24 cellular contexts compared by ENCODE assay signal in genomic region chr13:71278512-71278911, GRCh38.
DNase-seq lines count a peak whose midpoint lies in the region; ATAC-seq, FAIRE-seq and TF ChIP-seq lines count a peak whose summit lies in the region.
"Had no signal": no experiment of that assay in that cellular context is flagged by ENCODE, and none has a peak within 500 bp of the region (broad histone marks: within the 10 kb centered on the region; RNA-seq: fewer than 3 reads in every experiment).

No MANE protein-coding gene starts in this region.

- H3K4me3 ChIP-seq in HAP-1 = no peak overlapping the region
- no peak overlapping the region for H3K4me3 ChIP-seq in astrocyte (ENCODE audit: insufficient read depth, low read depth, low read length)
- H3K4me3 ChIP-seq in smooth muscle cell = no peak overlapping the region
- H3K4me3 ChIP-seq: BLaER1, K562, PC-9, SJCRH30 had no signal

- no peaks in the 10 kb centered on the region for H3K9me3 Mint-ChIP-seq in astrocyte (ENCODE audit: unreplicated experiment)

- no peaks in the 10 kb centered on the region for H3K4me1 Mint-ChIP-seq in astrocyte (ENCODE audit: low read depth, unreplicated experiment)
- H3K4me1 Mint-ChIP-seq: CD4-positive, CD25-positive, alpha-beta regulatory T cell had no signal

- DNase-seq in HAP-1 (ENCODE audit: low spot score in 2 of 2) = peak; percentile 71 to 99
- DNase-seq in NCI-H146 treated with DMSO at 0.1 percent for 48 hours (lab: John Stamatoyannopoulos, UW; ENCODE audit: unreplicated experiment) = peak; percentile 45
- DNase-seq in astrocyte (ENCODE audit: low read depth) = no peak
- DNase-seq in smooth muscle cell (lab: John Stamatoyannopoulos, UW; ENCODE audit: unreplicated experiment) = no peak
- no peak for DNase-seq in activated CD4-positive, alpha-beta T cell treated with anti-CD3 and anti-CD28 coated beads, Interleukin-2, amount 50 U/mL, for 4 hours
- no peak for DNase-seq in left ventricle myocardium superior
- DNase-seq: CD4-positive, CD25-positive, alpha-beta regulatory T cell; H7; Kasumi-1; NCI-H1092 treated with DMSO at 0.1 percent for 48 hours; NCI-H1436 treated with DMSO at 0.1 percent for 48 hours; NCI-H2029; NCI-H2171; NCI-H226; NCI-H524; PC-9; SJCRH30 had no signal

- H4K20me1 ChIP-seq in astrocyte (ENCODE audit: insufficient read depth, low read length) (no peaks in the 10 kb centered on the region), smooth muscle cell (ENCODE audit: low read depth) (no peaks in the 10 kb centered on the region)
- H4K20me1 ChIP-seq: BLaER1 had no signal

- H3K27me3 Mint-ChIP-seq in astrocyte (ENCODE audit: low read depth, unreplicated experiment) = no peaks in the 10 kb centered on the region
- H3K27me3 Mint-ChIP-seq: CD4-positive, CD25-positive, alpha-beta regulatory T cell had no signal

- no peak overlapping the region for H3K9ac ChIP-seq in astrocyte (ENCODE audit: low read length)
- H3K9ac ChIP-seq in smooth muscle cell (ENCODE audit: low read depth) = no peak overlapping the region
- H3K9ac ChIP-seq: BLaER1 had no signal

- H3K27ac ChIP-seq in astrocyte (ENCODE audit: low read depth, low read length) = no peak overlapping the region
- H3K27ac ChIP-seq in smooth muscle cell (ENCODE audit: low read depth) = no peak overlapping the region
- H3K27ac ChIP-seq: BLaER1, PC-9, SJCRH30 had no signal

- H3K4me2 ChIP-seq in astrocyte (ENCODE audit: low read length) (no peak overlapping the region), smooth muscle cell (no peak overlapping the region)
- H3K4me2 ChIP-seq: BLaER1, PC-9 had no signal

- H3K36me3 ChIP-seq in HAP-1 (replicated peaks) (no peaks in the 10 kb centered on the region), astrocyte (ENCODE audit: insufficient read depth, low read length) (no peaks in the 10 kb centered on the region), smooth muscle cell (ENCODE audit: low read depth) (no peaks in the 10 kb centered on the region)
- H3K36me3 ChIP-seq: BLaER1, SJCRH30 had no signal

- intact Hi-C loops in left ventricle myocardium superior (cut with micrococcal nuclease) = no loop called here

- in situ Hi-C loops in HAP-1 (cut with MboI; ENCODE audit: low sequenced_read_pairs) = no loop called here

- H3K79me2 ChIP-seq in astrocyte (ENCODE audit: insufficient read depth, low read length) (no peaks in the 10 kb centered on the region), smooth muscle cell (ENCODE audit: low read depth) (no peaks in the 10 kb centered on the region)

- H3K36me3 Mint-ChIP-seq in astrocyte (ENCODE audit: low read depth, unreplicated experiment) = no peaks in the 10 kb centered on the region
- H3K36me3 Mint-ChIP-seq: CD4-positive, CD25-positive, alpha-beta regulatory T cell had no signal

- H3K9me3 ChIP-seq in HAP-1 = no peaks in the 10 kb centered on the region; the same call in 1 of the 2 replicates
- H3K9me3 ChIP-seq in astrocyte (ENCODE audit: insufficient read depth, low read depth, low read length) = no peaks in the 10 kb centered on the region
- H3K9me3 ChIP-seq in smooth muscle cell (replicated peaks; ENCODE audit: low read depth) = no peaks in the 10 kb centered on the region
- H3K9me3 ChIP-seq: BLaER1, SJCRH30 had no signal

- H3F3A ChIP-seq in smooth muscle cell (ENCODE audit: low read depth) = no peaks in the 10 kb centered on the region

- H2AFZ ChIP-seq in astrocyte (ENCODE audit: low read depth, low read length) = peak overlapping the region; percentile 26
- H2AFZ ChIP-seq in smooth muscle cell (ENCODE audit: low read depth) = peak overlapping the region; percentile 17
- H2AFZ ChIP-seq: PC-9 had no signal

- no peak for ATAC-seq in left ventricle myocardium superior
- no peak for ATAC-seq in HG03025 (IDR thresholded peaks at IDR 0.05; ENCODE audit: low FRiP score, unreplicated experiment)
- ATAC-seq: HepG2, K562, Right ventricle myocardium inferior, SK-N-SH treated with all-trans-retinoic acid at 6 μM for 48 hours had no signal

- TF ChIP-seq CTCF in astrocyte (IDR thresholded peaks at IDR 0.05; ENCODE audit: insufficient read depth, low read depth, low read length) (no peak), smooth muscle cell (IDR thresholded peaks at IDR 0.05; ENCODE audit: borderline replicate concordance, insufficient read depth, poor library complexity, severe bottlenecking) (no peak)

- 41% methylated on average over 2 of the region's 2 CpGs for WGBS in smooth muscle cell (ENCODE audit: low lambda C conversion rate)

- FAIRE-seq in astrocyte (lab: Jason Lieb, UNC) = no peak
- FAIRE-seq: A204.1, HepG2, K562 had no signal

- no peak overlapping the region for H3K27ac Mint-ChIP-seq in astrocyte (ENCODE audit: unreplicated experiment)
- H3K27ac Mint-ChIP-seq: CD4-positive, CD25-positive, alpha-beta regulatory T cell had no signal

- no peak overlapping the region for H3K4me3 Mint-ChIP-seq in astrocyte (ENCODE audit: unreplicated experiment)

- H3K4me1 ChIP-seq in HAP-1 (peaks cover 18% of the 10 kb centered on the region), astrocyte (ENCODE audit: insufficient read depth, low read length) (no peaks in the 10 kb centered on the region), smooth muscle cell (ENCODE audit: low read depth) (peaks cover 6% of the 10 kb centered on the region)
- H3K4me1 ChIP-seq: BLaER1, SJCRH30 had no signal

- H3K27me3 ChIP-seq in HAP-1 (ENCODE audit: low read depth) (no peaks in the 10 kb centered on the region), astrocyte (ENCODE audit: insufficient read depth, low read length) (no peaks in the 10 kb centered on the region), smooth muscle cell (ENCODE audit: low read depth) (no peaks in the 10 kb centered on the region)
- H3K27me3 ChIP-seq: BLaER1, SJCRH30 had no signal

Comparison
In these comparisons a context has a peak if more than half of its experiments do, and no peak if none do; other contexts are left out.
1. DNase-seq: peak in HAP-1 (2 of 2) and NCI-H146 treated with DMSO at 0.1 percent for 48 hours (single experiment); none in astrocyte (single experiment), smooth muscle cell (single experiment), activated CD4-positive, alpha-beta T cell treated with anti-CD3 and anti-CD28 coated beads, Interleukin-2, amount 50 U/mL, for 4 hours (0 of 2) and left ventricle myocardium superior (single experiment).